18 cellular contexts compared by ENCODE assay signal in genomic region chr20:36066777-36067176, GRCh38.
"Had no signal": no experiment of that assay in that cellular context is flagged by ENCODE, and none has a peak within 500 bp of the region (broad histone marks: within the 10 kb centered on the region; RNA-seq: fewer than 3 reads in every experiment).

No MANE protein-coding gene starts in this region.

- H3K4me3 ChIP-seq: cardiac muscle cell, dorsolateral prefrontal cortex, psoas muscle, right atrium auricular region, upper lobe of left lung had no signal

- H3K27ac Mint-ChIP-seq: activated CD4-positive, alpha-beta memory T cell treated with anti-CD3 and anti-CD28 coated beads, Interleukin-2, amount 10 ng/mL, durations not matched to agents 7 days and 5 days; activated naive CD4-positive, alpha-beta T cell treated with anti-CD3 and anti-CD28 coated beads, Interleukin-2, amount 10 ng/mL, durations not matched to agents 7 days and 5 days; activated T-cell treated with anti-CD3 and anti-CD28 coated beads, Interleukin-2, amount 50 U/mL, for 72 hours; effector memory CD8-positive, alpha-beta T cell; natural killer cell; T-helper 1 cell treated with Interleukin-12 subunit alpha and Interleukin-12 subunit beta and Interleukin-4 antibody, amounts not matched to agents 30 μg/mL and 1 μg/mL, for 36 hours had no signal

- H3K4me3 Mint-ChIP-seq: activated CD4-positive, alpha-beta memory T cell treated with anti-CD3 and anti-CD28 coated beads, Interleukin-2, amount 10 ng/mL, durations not matched to agents 7 days and 5 days; activated naive CD4-positive, alpha-beta T cell treated with anti-CD3 and anti-CD28 coated beads, Interleukin-2, amount 10 ng/mL, durations not matched to agents 7 days and 5 days; activated T-cell treated with anti-CD3 and anti-CD28 coated beads, Interleukin-2, amount 50 U/mL, for 72 hours; natural killer cell; T-helper 1 cell treated with Interleukin-12 subunit alpha and Interleukin-12 subunit beta and Interleukin-4 antibody, amounts not matched to agents 30 μg/mL and 1 μg/mL, for 36 hours had no signal

- H3K27ac ChIP-seq: cardiac muscle cell, dorsolateral prefrontal cortex, psoas muscle, right atrium auricular region, upper lobe of left lung had no signal

- H3K27me3 ChIP-seq: cardiac muscle cell, dorsolateral prefrontal cortex, right atrium auricular region, upper lobe of left lung had no signal

- ATAC-seq: activated T-cell treated with anti-CD3 and anti-CD28 coated beads, Interleukin-2, amount 50 U/mL, for 72 hours; effector memory CD8-positive, alpha-beta T cell; esophagus mucosa; natural killer cell; psoas muscle had no signal

- DNase-seq: activated CD4-positive, alpha-beta memory T cell treated with anti-CD3 and anti-CD28 coated beads, Interleukin-2, amount 10 ng/mL, durations not matched to agents 7 days and 5 days; activated CD4-positive, alpha-beta T cell treated with anti-CD3 and anti-CD28 coated beads for 48 hours; activated effector memory CD4-positive, alpha-beta T cell treated with anti-CD3 and anti-CD28 coated beads, Interleukin-2, amount 50 U/mL, for 16 hours; activated naive CD4-positive, alpha-beta T cell treated with anti-CD3 and anti-CD28 coated beads, Interleukin-2, amount 10 ng/mL, durations not matched to agents 7 days and 5 days; activated T-cell treated with anti-CD3 and anti-CD28 coated beads, Interleukin-2, amount 50 U/mL, for 72 hours; effector memory CD8-positive, alpha-beta T cell; hypothalamus; midbrain; natural killer cell; psoas muscle; stimulated activated CD4-positive, alpha-beta T cell treated with anti-CD3 and anti-CD28 coated beads, Interleukin-4, amount 100 ng/mL, for 24 hours; stimulated activated naive CD4-positive, alpha-beta T cell treated with Interleukin-2 at 50 U/mL for 16 hours; upper lobe of left lung had no signal

- H3K9me3 Mint-ChIP-seq: activated naive CD4-positive, alpha-beta T cell treated with anti-CD3 and anti-CD28 coated beads, Interleukin-2, amount 10 ng/mL, durations not matched to agents 7 days and 5 days; natural killer cell had no signal

- H3K36me3 ChIP-seq: cardiac muscle cell, right atrium auricular region, upper lobe of left lung had no signal

- H3K36me3 Mint-ChIP-seq: activated naive CD4-positive, alpha-beta T cell treated with anti-CD3 and anti-CD28 coated beads, Interleukin-2, amount 10 ng/mL, durations not matched to agents 7 days and 5 days; natural killer cell had no signal

- H3K9me3 ChIP-seq: psoas muscle, right atrium auricular region, upper lobe of left lung had no signal
